In the genomic region with DNA sequence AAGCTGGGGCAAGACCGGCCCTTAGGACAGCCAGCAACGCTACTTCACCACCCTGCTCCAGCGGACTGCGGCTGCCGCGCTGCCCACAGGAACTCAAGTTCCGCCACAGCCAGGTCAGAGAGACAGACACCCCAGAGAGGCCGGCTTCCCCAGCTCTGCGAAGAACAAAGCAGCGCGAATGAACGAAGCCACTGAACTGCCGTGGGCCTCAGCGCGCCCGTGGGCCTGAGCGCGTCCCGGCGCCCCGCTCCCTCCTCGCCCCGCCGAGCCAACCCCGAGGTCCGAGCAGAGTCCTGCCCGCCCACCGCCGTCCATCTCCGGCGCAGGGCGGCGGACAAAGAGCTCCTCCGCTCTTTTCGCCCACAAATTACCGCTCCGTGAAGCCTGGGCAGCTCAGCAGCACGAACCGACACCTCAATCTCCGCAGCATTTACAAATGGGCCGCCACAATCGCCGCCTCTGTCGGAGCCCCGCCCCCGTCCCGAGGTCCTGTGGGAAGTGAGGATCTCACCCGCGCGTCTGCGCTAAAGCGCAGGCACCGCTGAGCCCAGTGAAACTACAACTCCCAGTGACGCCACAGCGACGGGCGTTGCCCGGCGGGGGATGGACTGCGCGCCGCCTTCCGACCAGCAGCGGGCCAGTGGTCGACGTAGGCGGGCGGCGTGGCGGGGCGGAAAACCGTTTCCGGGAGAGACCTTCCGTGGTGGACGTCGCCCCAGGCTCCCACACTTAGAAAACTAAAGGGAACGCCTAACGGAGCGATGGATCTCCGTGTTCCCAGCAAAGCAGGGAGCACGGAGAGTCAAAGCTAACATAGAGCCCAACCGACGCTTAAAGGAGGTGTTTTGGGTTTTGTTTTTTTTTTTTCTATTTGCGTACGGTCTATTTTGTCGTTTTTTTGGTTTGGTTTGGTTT, we compare ENCODE assay signal across 8 cellular contexts.
DNase-seq lines count a peak whose midpoint lies in the region; ATAC-seq and TF ChIP-seq lines count a peak whose summit lies in the region.

No MANE protein-coding gene starts in this region.

- peak overlapping the region; percentile 90 for H3K4me2 ChIP-seq in OCI-LY7 (ENCODE audit: low read length)

- DNase-seq in DMS 273 treated with DMSO at 0.1 percent for 48 hours (lab: John Stamatoyannopoulos, UW) (peak; percentile 81), HuH-7 (ENCODE audit: low spot score) (peak; percentile 86), OCI-LY7 (ENCODE audit: low spot score) (peak; percentile 97), activated T-cell treated with anti-CD3 and anti-CD28 coated beads for 4 hours (peak; percentile 87), epithelial cell of esophagus (ENCODE audit: low read depth) (peak; percentile 98)
- peak; percentile 92 to 93 for DNase-seq in stimulated activated CD8-positive, alpha-beta memory T cell treated with anti-CD3 and anti-CD28 coated beads, Interleukin-2, amount 100 ng/mL, for 48 hours (ENCODE audit: low read depth in 2 of 2)

- POLR2A ChIA-PET in OCI-LY7 (lab: Charles Lee): interaction anchor here (0.7 to 1.2 kb wide), 3 partner anchors 10 to 318 kb away, joined by 3 to 4 read pairs (median 3); no protein-coding TSS in a partner anchor

- peak overlapping the region; percentile 94 for H3K27ac ChIP-seq in OCI-LY7 (ENCODE audit: low read depth, low read length, poor library complexity, severe bottlenecking)

- CTCF ChIA-PET in OCI-LY7 (lab: Charles Lee; ENCODE audit: unreplicated experiment): no interaction called here

- H2AFZ ChIP-seq in OCI-LY7 (ENCODE audit: low read length): peak overlapping the region; percentile 92

- H3K27me3 ChIP-seq in mononuclear cell (ENCODE audit: insufficient read depth, low read length): no peaks in the 10 kb centered on the region

- H3K4me1 ChIP-seq in OCI-LY7 (ENCODE audit: insufficient read depth, low read length, poor library complexity, severe bottlenecking) (peaks cover 20% of the 10 kb centered on the region), mononuclear cell (ENCODE audit: insufficient read depth, low read length) (peaks cover 9% of the 10 kb centered on the region)

- H4K20me1 ChIP-seq in OCI-LY7 (ENCODE audit: insufficient read depth, low read length): peaks cover 12% of the 10 kb centered on the region

- BruUV-seq in OCI-LY7 (replicated peaks; lab: Mats Ljungman, UMichigan): TSS peak; percentile 72

- peaks cover 4% of the 10 kb centered on the region; the same call in 1 of the 2 replicates for H3K36me3 ChIP-seq in OCI-LY7 (ENCODE audit: insufficient read depth, low read length)

- H3K4me3 ChIP-seq in OCI-LY7 (ENCODE audit: low read depth, low read length, poor library complexity, severe bottlenecking) (peak overlapping the region; percentile 82), epithelial cell of esophagus (ENCODE audit: low read length) (peak overlapping the region; percentile 61), mononuclear cell (ENCODE audit: low read length) (peak overlapping the region; percentile 98)

- H3K9me2 ChIP-seq in OCI-LY7 (ENCODE audit: insufficient read depth, low read length): no peaks in the 10 kb centered on the region

- peak; percentile 89 for ATAC-seq in GM21526 (IDR thresholded peaks at IDR 0.05; ENCODE audit: low FRiP score, unreplicated experiment)

- peaks cover 47% of the 10 kb centered on the region for H3K79me2 ChIP-seq in OCI-LY7 (ENCODE audit: insufficient read depth, low read depth, low read length)

- H3K9me3 ChIP-seq in OCI-LY7 (ENCODE audit: low read length): no peaks in the 10 kb centered on the region
- H3K9me3 ChIP-seq in mononuclear cell (ENCODE audit: low read depth, low read length): no peaks in the 10 kb centered on the region

- TF ChIP-seq CTCF in OCI-LY7 (conservative IDR thresholded peaks at IDR 0.05; ENCODE audit: low read length): no peak
- no peak for TF ChIP-seq CTCF in epithelial cell of esophagus (IDR thresholded peaks at IDR 0.05; ENCODE audit: insufficient read depth, low read depth, low read length, missing control alignments)

- intact Hi-C loops in OCI-LY7 (cut with micrococcal nuclease; ENCODE audit: unreplicated experiment): loop anchor here (5.0 kb wide), 1 partner anchor 410 kb away; the partner anchor contains the start of gene PARP4

Comparison
In these comparisons a context has a peak if more than half of its experiments do, and no peak if none do; other contexts are left out.
1. Peak in every context shown above with its lines: DNase-seq, ATAC-seq, H3K4me3 ChIP-seq and H3K27ac ChIP-seq.